ENCODE assay signal across 18 cellular contexts in genomic region chr19:6209233-6209632, GRCh38.
DNase-seq lines count a peak whose midpoint lies in the region; ATAC-seq, FAIRE-seq and TF ChIP-seq lines count a peak whose summit lies in the region.
"Had no signal": no experiment of that assay in that cellular context is flagged by ENCODE, and none has a peak within 500 bp of the region (broad histone marks: within the 10 kb centered on the region; RNA-seq: fewer than 3 reads in every experiment).

No MANE protein-coding gene starts in this region.

- H3K27ac ChIP-seq in H1 (ENCODE audit: low read depth, low read length) = no peak overlapping the region
- no peak overlapping the region for H3K27ac ChIP-seq in sigmoid colon
- no peak overlapping the region for H3K27ac ChIP-seq in gastroesophageal sphincter

- no peak overlapping the region for H4K5ac ChIP-seq in H1 (ENCODE audit: insufficient read length, low read depth, low read length)

- H3K23ac ChIP-seq in H1 (ENCODE audit: insufficient read length) = no peak overlapping the region

- no peak overlapping the region for H2AK5ac ChIP-seq in H1 (ENCODE audit: low read depth, low read length)

- no peak overlapping the region for H3K18ac ChIP-seq in H1 (ENCODE audit: extremely low read depth, low read length)

- H3K23me2 ChIP-seq in H1 (ENCODE audit: low read depth, low read length) = peaks cover 5% of the 10 kb centered on the region; the same call in 1 of the 2 replicates

- no peak overlapping the region for H4K8ac ChIP-seq in H1 (ENCODE audit: extremely low read depth, insufficient read depth, low read length)

- H3K4me3 ChIP-seq in H1 (ENCODE audit: extremely low read depth in 1 of 4, insufficient read depth in 2 of 4, low read depth in 3 of 4, low read length in 4 of 4) (no peak overlapping the region), sigmoid colon (no peak overlapping the region), gastroesophageal sphincter (no peak overlapping the region)
- H3K4me3 ChIP-seq: GM12878, GM23338 had no signal

- H2BK120ac ChIP-seq in H1 (replicated peaks; ENCODE audit: low read depth, low read length) = no peak overlapping the region

- H3K9ac ChIP-seq in H1 (replicated peaks in 1 of 4; ENCODE audit: extremely low read depth in 1 of 4, low read depth in 3 of 4, low read length in 3 of 4) = no peak overlapping the region

- H3K9me3 ChIP-seq in H1 (ENCODE audit: insufficient read depth in 2 of 2, low read depth in 1 of 2, low read length in 1 of 2) (no peaks in the 10 kb centered on the region), sigmoid colon (no peaks in the 10 kb centered on the region), gastroesophageal sphincter (no peaks in the 10 kb centered on the region)

- H2BK12ac ChIP-seq in H1 (ENCODE audit: low read depth, low read length) = no peak overlapping the region

- POLR2A ChIA-PET in H1 (lab: Charles Lee; ENCODE audit: partially characterized antibody) = interaction anchor here (0.6 to 1.5 kb wide), 5 partner anchors 12 to 338 kb away, joined by 3 to 7 read pairs (median 3); no protein-coding TSS in a partner anchor

- no peak overlapping the region for H3K14ac ChIP-seq in H1 (ENCODE audit: insufficient read length)

- peaks cover 0 to 4% of the 10 kb centered on the region in 2 experiments for H4K20me1 ChIP-seq in H1 (replicated peaks in 1 of 2; ENCODE audit: control insufficient read depth in 1 of 2, insufficient read depth in 2 of 2, low read length in 2 of 2)

- peaks cover 0 to 13% (median 3%) of the 10 kb centered on the region in 4 experiments; a peak in 4 of 8 replicates for H3K36me3 ChIP-seq in H1 (ENCODE audit: control insufficient read depth in 2 of 4, insufficient read depth in 4 of 4, low read length in 3 of 4)
- peaks cover 0 to 30% (median 14%) of the 10 kb centered on the region in 4 donors for H3K36me3 ChIP-seq in sigmoid colon
- H3K36me3 ChIP-seq in gastroesophageal sphincter = peaks cover 0 to 38% of the 10 kb centered on the region in 2 donors

- ATAC-seq in gastroesophageal sphincter = no peak
- ATAC-seq: GM12878, GM23338 had no signal

- no peaks in the 10 kb centered on the region for H3K79me2 ChIP-seq in H1 (ENCODE audit: control insufficient read depth in 1 of 2, insufficient read depth in 2 of 2, low read length in 2 of 2)

- H2BK5ac ChIP-seq in H1 (ENCODE audit: low read depth, low read length) = no peak overlapping the region

- TF ChIP-seq CTCF in D721Med (IDR thresholded peaks at IDR 0.05; ENCODE audit: insufficient read depth, missing control alignments) (no peak), H1 (IDR thresholded peaks at IDR 0.05; ENCODE audit: control extremely low read depth in 1 of 3, insufficient read depth in 1 of 3, low read depth in 1 of 3, low read length in 3 of 3) (no peak), sigmoid colon (IDR thresholded peaks at IDR 0.05) (no peak), gastroesophageal sphincter (IDR thresholded peaks at IDR 0.05) (no peak)

- H3K4me1 ChIP-seq in H1 (replicated peaks in 1 of 4; ENCODE audit: control insufficient read depth in 3 of 4, insufficient read depth in 4 of 4, low read length in 3 of 4) = peaks cover 0 to 2% (median 0%) of the 10 kb centered on the region in 4 experiments; a peak in 1 of 7 replicates
- no peaks in the 10 kb centered on the region for H3K4me1 ChIP-seq in sigmoid colon
- no peaks in the 10 kb centered on the region for H3K4me1 ChIP-seq in gastroesophageal sphincter

- FAIRE-seq in D721Med (lab: Jason Lieb, UNC) = no peak
- no peak for FAIRE-seq in H1 (lab: Jason Lieb, UNC)
- FAIRE-seq: G401.6, GM12878, GM18507 had no signal

- H2BK20ac ChIP-seq in H1 (ENCODE audit: low read length) = no peak overlapping the region

- H3K27me3 ChIP-seq in H1 (replicated peaks in 1 of 4; ENCODE audit: control insufficient read depth in 3 of 4, extremely low read depth in 1 of 4, insufficient read depth in 3 of 4, low read length in 3 of 4) = no peaks in the 10 kb centered on the region
- H3K27me3 ChIP-seq in sigmoid colon = no peaks in the 10 kb centered on the region
- H3K27me3 ChIP-seq in gastroesophageal sphincter = no peaks in the 10 kb centered on the region

- H2BK15ac ChIP-seq in H1 (ENCODE audit: low read length) = no peak overlapping the region

- no peak for TF ChIP-seq POLR2A in H1 (IDR thresholded peaks at IDR 0.05; ENCODE audit: control extremely low read depth in 1 of 2, low read depth in 2 of 2, low read length in 2 of 2)
- TF ChIP-seq POLR2A in sigmoid colon (IDR thresholded peaks at IDR 0.05) = no peak
- TF ChIP-seq POLR2A in gastroesophageal sphincter (IDR thresholded peaks at IDR 0.05) = no peak

- 93% methylated on average over 4 of the region's 4 CpGs; no CpG with 5 or more reads in 1 of the 2 experiments for WGBS in H1 (ENCODE audit: extremely low coverage in 1 of 2, insufficient coverage in 1 of 2, insufficient read length in 1 of 2, insufficient replicate concordance in 2 of 2, low coverage in 1 of 2, low lambda C conversion rate in 2 of 2, missing lambda C conversion rate in 1 of 2), 2 experiments
- 81 to 89% methylated on average over 4 of the region's 4 CpGs for WGBS in sigmoid colon, 2 donors
- WGBS in gastroesophageal sphincter (ENCODE audit: low coverage in 1 of 2), 2 donors = 95% methylated on average over 3 of the region's 4 CpGs; no CpG with 5 or more reads in 1 of the 2 donors

- no peak overlapping the region for H2AFZ ChIP-seq in H1 (ENCODE audit: low read length)
- H2AFZ ChIP-seq: GM23338 had no signal

- CTCF ChIA-PET in H1 (lab: Charles Lee; ENCODE audit: partially characterized antibody) = interaction anchor here (1.2 to 2.5 kb wide), 2 partner anchors 9 to 62 kb away, joined by 4 to 9 read pairs; no protein-coding TSS in a partner anchor

- no peak for TF ChIP-seq EP300 in H1 (IDR thresholded peaks at IDR 0.05; ENCODE audit: borderline replicate concordance in 1 of 2, low read depth in 2 of 2, low read length in 2 of 2)
- TF ChIP-seq EP300 in sigmoid colon (IDR thresholded peaks at IDR 0.05) = no peak
- no peak for TF ChIP-seq EP300 in gastroesophageal sphincter (IDR thresholded peaks at IDR 0.05)

- no peak overlapping the region for H3K56ac ChIP-seq in H1 (replicated peaks; ENCODE audit: insufficient read length, low read depth, low read length)

- no peaks in the 10 kb centered on the region; the same call in 1 of the 2 replicates for H3K79me1 ChIP-seq in H1 (ENCODE audit: low read depth, low read length)

- intact Hi-C loops in sigmoid colon (cut with DNase I) = no loop called here

- DNase-seq in D721Med (ENCODE audit: insufficient read length, low spot score) = peak; percentile 17
- peak; percentile 7 for DNase-seq in HuH-7.5 (ENCODE audit: low spot score)
- no peak for DNase-seq in H1 (ENCODE audit: low read depth in 1 of 2, low spot score in 2 of 2)
- peak; percentile 47 for DNase-seq in sigmoid colon
- DNase-seq in NCI-H2171 (lab: John Stamatoyannopoulos, UW) = no peak
- DNase-seq in activated naive CD4-positive, alpha-beta T cell treated with anti-CD3 and anti-CD28 coated beads, Interleukin-2, amount 50 U/mL, for 16 hours = no peak
- DNase-seq: CD4-positive, alpha-beta T cell; DMS79 treated with DMSO at 0.1 percent for 48 hours; NCI-H1105 treated with DMSO at 0.1 percent for 48 hours; NCI-H1694 treated with DMSO at 0.1 percent for 48 hours; NCI-H2107; NCI-H345; NCI-H526 had no signal

- no peak for TF ChIP-seq RAD21 in H1 (IDR thresholded peaks at IDR 0.05 in 1 of 2, conservative IDR thresholded peaks at IDR 0.05 in 1 of 2; ENCODE audit: low read depth in 2 of 2, low read length in 2 of 2)

- H3K4me2 ChIP-seq in H1 (ENCODE audit: insufficient read depth in 1 of 2, low read depth in 2 of 2, low read length in 2 of 2) = no peak overlapping the region
- H3K4me2 ChIP-seq: GM23338 had no signal

- no peak overlapping the region for H4K91ac ChIP-seq in H1 (replicated peaks; ENCODE audit: insufficient read length, low read length)

- H3K4ac ChIP-seq in H1 (replicated peaks; ENCODE audit: insufficient read length, low read depth, low read length) = no peak overlapping the region

TF ChIP-seq in H1, 55 proteins besides CTCF, POLR2A, EP300 and RAD21:
- TF ChIP-seq POLR2AphosphoS5 (IDR thresholded peaks at IDR 0.05; ENCODE audit: low read depth, low read length) (0 out of 2 replicates have a peak, but pooled peaks have one; percentile 41), SUZ12 (IDR thresholded peaks at IDR 0.05; ENCODE audit: low read length) (no peak)
TF ChIP-seq in H1: peak in this region for 1.

Comparison
In these comparisons a context has a peak if more than half of its experiments do, and no peak if none do; other contexts are left out.
1. DNase-seq: peak in D721Med (single experiment), HuH-7.5 (single experiment) and sigmoid colon (single experiment); none in H1 (0 of 2), NCI-H2171 (single experiment) and activated naive CD4-positive, alpha-beta T cell treated with anti-CD3 and anti-CD28 coated beads, Interleukin-2, amount 50 U/mL, for 16 hours (single experiment).